ENCODE assay signal across 1 cellular context in genomic region chr6:1335367-1336037, GRCh38.
TF ChIP-seq lines count a peak whose summit lies in the region.

No MANE protein-coding gene starts in this region.

TF ChIP-seq in HCT116, 20 proteins besides CTCF, POLR2A, EP300 and RAD21 (continued from another document):
- TF ChIP-seq SIN3A (IDR thresholded peaks at IDR 0.05; ENCODE audit: low read depth) (peak; percentile 68), POLR2AphosphoS5 (IDR thresholded peaks at IDR 0.05; ENCODE audit: low read depth, low read length) (peak; percentile 21; the same call in 1 of the 2 replicates), CBX3 (IDR thresholded peaks at IDR 0.05; ENCODE audit: low read depth) (peak; percentile 90), SP1 (IDR thresholded peaks at IDR 0.05; ENCODE audit: low read depth) (peak; percentile 92), CEBPB (IDR thresholded peaks at IDR 0.05; ENCODE audit: low read depth) (peak; percentile 99), ATF3 (IDR thresholded peaks at IDR 0.05) (no peak), JUND (IDR thresholded peaks at IDR 0.05) (peak; percentile 94), FOSL1 (IDR thresholded peaks at IDR 0.05; ENCODE audit: low read depth) (peak; percentile 84), ZBTB33 (IDR thresholded peaks at IDR 0.05; ENCODE audit: extremely low read depth, insufficient replicate concordance, low read length) (no peak), ZFX (IDR thresholded peaks at IDR 0.05) (no peak), EZH2phosphoT487 (IDR thresholded peaks at IDR 0.05; ENCODE audit: borderline replicate concordance) (no peak), REST (IDR thresholded peaks at IDR 0.05; ENCODE audit: low read depth) (no peak), YY1 (IDR thresholded peaks at IDR 0.05; ENCODE audit: extremely low read depth, insufficient replicate concordance, low read depth, low read length) (no peak), ZNF274 (IDR thresholded peaks at IDR 0.05; ENCODE audit: low read depth, low read length) (no peak), ELF1 (IDR thresholded peaks at IDR 0.05; ENCODE audit: borderline replicate concordance, low read depth) (peak; percentile 67), SRF (IDR thresholded peaks at IDR 0.05; ENCODE audit: low read depth) (peak; percentile 66)
